3 cellular contexts compared by ENCODE assay signal in genomic region chr12:57200497-57200896, GRCh38. TPM values are rescaled to one million over a fixed set of nuclear protein-coding genes. Genes with fewer than 3 reads are reported as not detected.
"Had no signal": no experiment of that assay in that cellular context is flagged by ENCODE, and none has a peak within 500 bp of the region (broad histone marks: within the 10 kb centered on the region; RNA-seq: fewer than 3 reads in every experiment).

No MANE protein-coding gene starts in this region.

- ATAC-seq: GM12878 had no signal

- H3K4me3 ChIP-seq: GM12878 had no signal

- DNase-seq: GDM1, GF-D8 had no signal

RNA-seq across cellular contexts. Expression of gene LRP1-AS, which starts 53.1 kb away (rescaled TPM):
- polyA plus RNA-seq: GM12878 had no signal
